ENCODE assay signal across 11 cellular contexts in genomic region chr19:35155981-35156672, GRCh38. TPM values are rescaled to one million over a fixed set of nuclear protein-coding genes. Genes with fewer than 3 reads are reported as not detected.
DNase-seq lines count a peak whose midpoint lies in the region; ATAC-seq and TF ChIP-seq lines count a peak whose summit lies in the region.
"Had no signal": no experiment of that assay in that cellular context is flagged by ENCODE, and none has a peak within 500 bp of the region (broad histone marks: within the 10 kb centered on the region; RNA-seq: fewer than 3 reads in every experiment).

No MANE protein-coding gene starts in this region.

- peaks cover 49% of the 10 kb centered on the region for H3K4me1 Mint-ChIP-seq in activated naive CD8-positive, alpha-beta T cell (ENCODE audit: low read depth)

- H3K9me3 Mint-ChIP-seq in activated naive CD8-positive, alpha-beta T cell (ENCODE audit: low read depth): no peaks in the 10 kb centered on the region

- DNase-seq in heart right ventricle (no peak), Right ventricle myocardium inferior (ENCODE audit: missing footprints) (no peak), lower lobe of right lung (no peak), vagina (ENCODE audit: extremely low spot score in 2 of 2) (no peak), NCI-H510A (lab: John Stamatoyannopoulos, UW) (no peak), epidermal melanocyte (ENCODE audit: insufficient read length, low spot score) (no peak)
- DNase-seq: head of caudate nucleus, right lobe of liver had no signal

- no peak for ATAC-seq in heart right ventricle
- ATAC-seq in Right ventricle myocardium inferior: no peak
- ATAC-seq in lower lobe of right lung: no peak
- no peak for ATAC-seq in HG02840 (IDR thresholded peaks at IDR 0.05; ENCODE audit: low FRiP score, unreplicated experiment)

- no peak for TF ChIP-seq CTCF in heart right ventricle (IDR thresholded peaks at IDR 0.05)
- TF ChIP-seq CTCF in lower lobe of right lung (IDR thresholded peaks at IDR 0.05): no peak
- TF ChIP-seq CTCF in vagina (IDR thresholded peaks at IDR 0.05): no peak

- H3K27ac ChIP-seq in heart right ventricle (peak overlapping the region in 3 of 10 donors; percentile 63 to 96 (median 80)), lower lobe of right lung (no peak overlapping the region), vagina (peak overlapping the region; percentile 90)

- H3K9me3 ChIP-seq in heart right ventricle: no peaks in the 10 kb centered on the region
- H3K9me3 ChIP-seq in lower lobe of right lung: no peaks in the 10 kb centered on the region
- H3K9me3 ChIP-seq in vagina: no peaks in the 10 kb centered on the region
- H3K9me3 ChIP-seq: right lobe of liver had no signal

- peak overlapping the region; percentile 100 for H3K27ac Mint-ChIP-seq in activated naive CD8-positive, alpha-beta T cell

- H3K27me3 ChIP-seq in heart right ventricle (peaks cover 0 to 31% (median 17%) of the 10 kb centered on the region in 7 donors), lower lobe of right lung (ENCODE audit: low read depth) (peaks cover 3% of the 10 kb centered on the region), vagina (no peaks in the 10 kb centered on the region)

- WGBS in heart right ventricle, 2 donors: 91% methylated on average over 6 of the region's 6 CpGs

- peaks cover 0 to 44% (median 4%) of the 10 kb centered on the region in 9 donors for H3K36me3 ChIP-seq in heart right ventricle
- peaks cover 41% of the 10 kb centered on the region for H3K36me3 ChIP-seq in lower lobe of right lung
- H3K36me3 ChIP-seq in vagina: peaks cover 0 to 33% of the 10 kb centered on the region in 2 donors
- H3K36me3 ChIP-seq: right lobe of liver had no signal

- intact Hi-C loops in heart right ventricle (cut with DNase I) (loop anchor here in 3 of 10 donors (5.0 to 10.0 kb wide), 3 partner anchors 56 to 111 kb away; partner anchors contain the start of gene USF2 (in 1 of the 3)), Right ventricle myocardium inferior (cut with DNase I) (no loop called here), lower lobe of right lung (cut with DNase I) (no loop called here), vagina (cut with DNase I) (no loop called here)

- H3K4me3 Mint-ChIP-seq in activated naive CD8-positive, alpha-beta T cell: peak overlapping the region; percentile 99

- peaks cover 0 to 38% (median 24%) of the 10 kb centered on the region in 9 donors for H3K4me1 ChIP-seq in heart right ventricle
- H3K4me1 ChIP-seq in lower lobe of right lung: peaks cover 21% of the 10 kb centered on the region
- peaks cover 37% of the 10 kb centered on the region for H3K4me1 ChIP-seq in vagina

- H3K4me3 ChIP-seq in heart right ventricle: peak overlapping the region in 7 of 10 donors; percentile 61 to 88 (median 71)
- H3K4me3 ChIP-seq in lower lobe of right lung: peak overlapping the region; percentile 80
- H3K4me3 ChIP-seq in vagina: peak overlapping the region; percentile 73 to 78

- H3K36me3 Mint-ChIP-seq in activated naive CD8-positive, alpha-beta T cell: peaks cover 21% of the 10 kb centered on the region

- no peak for TF ChIP-seq POLR2A in vagina (IDR thresholded peaks at IDR 0.05)

- no peaks in the 10 kb centered on the region for H3K27me3 Mint-ChIP-seq in activated naive CD8-positive, alpha-beta T cell

RNA-seq across cellular contexts. Expression of gene FXYD5, which starts 1.6 kb away (rescaled TPM):
- total RNA-seq in heart right ventricle (10 to 100 TPM; 13.9 to 36.6 (median 18.1) TPM), Right ventricle myocardium inferior (23.5 TPM), lower lobe of right lung (152 TPM), vagina (144 TPM)
- polyA plus RNA-seq in heart right ventricle: 10 to 100 TPM; 48.3 to 67.4 TPM

RNA-seq across cellular contexts. Expression of gene FXYD7, which starts 13.1 kb away (rescaled TPM):
- total RNA-seq in heart right ventricle (under 1 TPM in 3 of 10 donors, not detected in 7; 0.28 to 0.37 (median 0.30) TPM), Right ventricle myocardium inferior (not detected), lower lobe of right lung (not detected), vagina (3.4 TPM)
- polyA plus RNA-seq in heart right ventricle: under 1 TPM in 1 of 2 donors, not detected in 1; 0.10 TPM

RNA-seq across cellular contexts. Expression of gene FXYD1, which starts 17.5 kb away (rescaled TPM):
- total RNA-seq in heart right ventricle (100 to 1,000 TPM; 451 to 819 (median 578) TPM), Right ventricle myocardium inferior (556 TPM), lower lobe of right lung (49.7 TPM), vagina (135 TPM)
- polyA plus RNA-seq in heart right ventricle: 100 to 1,000 TPM; 251 to 605 TPM

RNA-seq across cellular contexts. Expression of gene LGI4, which starts 21.3 kb away (rescaled TPM):
- total RNA-seq in heart right ventricle (10 to 100 TPM in 2 of 10 donors, 1 to 10 TPM in 8; 4.3 to 12.5 (median 7.5) TPM), Right ventricle myocardium inferior (10.0 TPM), lower lobe of right lung (6.3 TPM), vagina (32.9 TPM)
- polyA plus RNA-seq in heart right ventricle: 10 to 100 TPM in 1 of 2 donors, 1 to 10 TPM in 1; 8.9 to 30.0 TPM

RNA-seq across cellular contexts. Expression of gene FXYD3, which starts 40.5 kb away (rescaled TPM):
- total RNA-seq in heart right ventricle (1 to 10 TPM in 3 of 10 donors, under 1 TPM in 4, not detected in 3; 0.51 to 2.1 (median 0.74) TPM), Right ventricle myocardium inferior (2.3 TPM), lower lobe of right lung (135 TPM), vagina (788 TPM)
- polyA plus RNA-seq in heart right ventricle: 1 to 10 TPM in 1 of 2 donors, under 1 TPM in 1; 0.78 to 2.7 TPM
- total RNA-seq: temporal lobe had no signal
